ENCODE assay signal across 8 cellular contexts in the genomic region with DNA sequence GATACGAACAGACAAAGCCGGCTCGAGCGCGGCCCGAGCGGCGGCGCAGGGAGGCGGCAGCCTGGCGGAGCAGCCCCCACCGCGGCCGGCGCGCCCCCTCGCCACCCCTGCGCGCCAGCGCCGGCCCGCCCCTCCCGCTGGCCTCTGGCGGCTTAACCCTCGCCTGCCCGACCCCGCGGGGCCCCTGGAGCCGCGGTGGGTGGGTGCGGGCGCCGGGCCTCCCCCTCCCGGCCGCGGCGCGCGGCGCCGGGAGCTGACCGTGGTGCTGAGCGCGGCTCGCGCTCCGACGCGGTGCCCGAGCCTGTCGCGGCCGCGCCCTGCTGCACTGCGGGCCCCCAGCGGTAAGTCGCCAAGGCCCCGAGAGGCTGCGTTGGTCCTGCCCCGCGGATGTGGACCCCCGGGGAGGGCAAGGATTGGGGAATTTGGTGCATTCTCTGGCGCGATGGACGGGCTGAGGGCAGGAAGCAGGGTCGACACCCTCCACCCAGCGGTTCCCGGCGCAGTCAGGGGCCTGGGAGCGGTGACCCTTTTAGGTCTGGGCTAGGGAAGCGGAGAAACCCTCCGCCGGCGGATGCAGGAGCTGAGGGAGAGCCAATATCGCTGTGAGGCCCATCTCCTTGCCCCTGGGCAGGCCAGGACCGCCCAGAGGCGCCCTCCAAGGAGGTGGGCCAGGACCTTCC. TPM values are rescaled to one million over a fixed set of nuclear protein-coding genes. Genes with fewer than 3 reads are reported as not detected.
DNase-seq lines count a peak whose midpoint lies in the region; ATAC-seq and TF ChIP-seq lines count a peak whose summit lies in the region.

No MANE protein-coding gene starts in this region.

- no peak for TF ChIP-seq POLR2A in gastroesophageal sphincter (IDR thresholded peaks at IDR 0.05)

- H3K27ac Mint-ChIP-seq in activated CD8-positive, alpha-beta T cell treated with anti-CD3 and anti-CD28 coated beads for 36 hours = no peak overlapping the region

- H3K36me3 ChIP-seq in HAP-1 (replicated peaks) = no peaks in the 10 kb centered on the region
- H3K36me3 ChIP-seq in left ventricle myocardium inferior = no peaks in the 10 kb centered on the region
- H3K36me3 ChIP-seq in skeletal muscle satellite cell (ENCODE audit: insufficient read depth, low read length) = no peaks in the 10 kb centered on the region
- H3K36me3 ChIP-seq in gastroesophageal sphincter = no peaks in the 10 kb centered on the region

- H3K4me1 Mint-ChIP-seq in activated CD8-positive, alpha-beta T cell treated with anti-CD3 and anti-CD28 coated beads for 36 hours (ENCODE audit: low read depth) = no peaks in the 10 kb centered on the region

- POLR2A ChIA-PET in activated CD8-positive, alpha-beta T cell treated with anti-CD3 and anti-CD28 coated beads for 36 hours (lab: Charles Lee) = no interaction called here

- H3K9ac ChIP-seq in skeletal muscle satellite cell (ENCODE audit: low read depth, low read length) = no peak overlapping the region

- no peaks in the 10 kb centered on the region for H3K9me3 Mint-ChIP-seq in activated CD8-positive, alpha-beta T cell treated with anti-CD3 and anti-CD28 coated beads for 36 hours

- intact Hi-C loops in activated CD8-positive, alpha-beta T cell treated with anti-CD3 and anti-CD28 coated beads for 36 hours (cut with micrococcal nuclease) = no loop called here
- intact Hi-C loops in left ventricle myocardium inferior (cut with micrococcal nuclease) = no loop called here

- CTCF ChIA-PET in activated CD8-positive, alpha-beta T cell treated with anti-CD3 and anti-CD28 coated beads for 36 hours (lab: Charles Lee) = no interaction called here

- H3K27ac ChIP-seq in left ventricle myocardium inferior (replicated peaks) (no peak overlapping the region), gastroesophageal sphincter (no peak overlapping the region)

- peak; percentile 17 for DNase-seq in COLO829 (ENCODE audit: low spot score)
- DNase-seq in HAP-1 (ENCODE audit: low spot score in 2 of 2) = peak; percentile 18 to 63
- peak; percentile 8 for DNase-seq in activated CD8-positive, alpha-beta T cell treated with anti-CD3 and anti-CD28 coated beads for 36 hours
- no peak for DNase-seq in left ventricle myocardium inferior
- no peak for DNase-seq in SHP77 (lab: John Stamatoyannopoulos, UW)

- no peak for TF ChIP-seq EP300 in gastroesophageal sphincter (IDR thresholded peaks at IDR 0.05)

- in situ Hi-C loops in HAP-1 (cut with MboI; ENCODE audit: low sequenced_read_pairs) = no loop called here

- H3K4me3 Mint-ChIP-seq in activated CD8-positive, alpha-beta T cell treated with anti-CD3 and anti-CD28 coated beads for 36 hours = no peak overlapping the region

- peaks cover 28% of the 10 kb centered on the region for H3K27me3 ChIP-seq in HAP-1 (ENCODE audit: low read depth)
- peaks cover 95% of the 10 kb centered on the region for H3K27me3 ChIP-seq in left ventricle myocardium inferior (ENCODE audit: low read depth)
- peaks cover 15% of the 10 kb centered on the region for H3K27me3 ChIP-seq in skeletal muscle satellite cell (ENCODE audit: control insufficient read depth, insufficient read depth, low read length)
- H3K27me3 ChIP-seq in gastroesophageal sphincter = peaks cover 89% of the 10 kb centered on the region

- no peaks in the 10 kb centered on the region for H3K36me3 Mint-ChIP-seq in activated CD8-positive, alpha-beta T cell treated with anti-CD3 and anti-CD28 coated beads for 36 hours (ENCODE audit: low read depth)

- peak overlapping the region; percentile 20 for H3K4me2 ChIP-seq in skeletal muscle satellite cell (ENCODE audit: low read length)

- H3K9me3 ChIP-seq in HAP-1 = no peaks in the 10 kb centered on the region
- H3K9me3 ChIP-seq in left ventricle myocardium inferior (replicated peaks) = no peaks in the 10 kb centered on the region
- H3K9me3 ChIP-seq in skeletal muscle satellite cell (replicated peaks; ENCODE audit: low read length) = peaks cover 2% of the 10 kb centered on the region
- no peaks in the 10 kb centered on the region for H3K9me3 ChIP-seq in gastroesophageal sphincter

- no peaks in the 10 kb centered on the region for H3K4me1 ChIP-seq in HAP-1
- peaks cover 8% of the 10 kb centered on the region for H3K4me1 ChIP-seq in left ventricle myocardium inferior
- H3K4me1 ChIP-seq in skeletal muscle satellite cell (ENCODE audit: control insufficient read depth, insufficient read depth, low read length) = no peaks in the 10 kb centered on the region
- H3K4me1 ChIP-seq in gastroesophageal sphincter = peaks cover 0 to 13% (median 3%) of the 10 kb centered on the region in 3 donors

- 0% methylated on average over 1 of the region's 77 CpGs; no CpG with 5 or more reads in 1 of the 2 donors for WGBS in gastroesophageal sphincter (ENCODE audit: low coverage in 1 of 2), 2 donors

- peak overlapping the region; percentile 21 for H3K4me3 ChIP-seq in HAP-1
- H3K4me3 ChIP-seq in left ventricle myocardium inferior = peak overlapping the region; percentile 56
- no peak overlapping the region for H3K4me3 ChIP-seq in skeletal muscle satellite cell (ENCODE audit: low read length)
- peak overlapping the region in 1 of 2 donors; percentile 33 for H3K4me3 ChIP-seq in gastroesophageal sphincter

- peaks cover 39% of the 10 kb centered on the region for H3K27me3 Mint-ChIP-seq in activated CD8-positive, alpha-beta T cell treated with anti-CD3 and anti-CD28 coated beads for 36 hours

- TF ChIP-seq CTCF in activated CD8-positive, alpha-beta T cell treated with anti-CD3 and anti-CD28 coated beads for 36 hours (IDR thresholded peaks at IDR 0.05) = no peak
- TF ChIP-seq CTCF in left ventricle myocardium inferior (IDR thresholded peaks at IDR 0.05; ENCODE audit: borderline replicate concordance) = no peak
- TF ChIP-seq CTCF in gastroesophageal sphincter (IDR thresholded peaks at IDR 0.05) = no peak

- ATAC-seq in activated CD8-positive, alpha-beta T cell treated with anti-CD3 and anti-CD28 coated beads for 36 hours = peak; percentile 83
- ATAC-seq in HG02571 (IDR thresholded peaks at IDR 0.05; ENCODE audit: unreplicated experiment) = no peak
- ATAC-seq in gastroesophageal sphincter = no peak

RNA-seq across cellular contexts. Expression of a gene that starts 0.8 kb away (rescaled TPM):
- not detected for total RNA-seq in activated CD8-positive, alpha-beta T cell treated with anti-CD3 and anti-CD28 coated beads for 36 hours
- total RNA-seq in left ventricle myocardium inferior = not detected
- total RNA-seq in skeletal muscle satellite cell (2012; rRNA removed) = not detected in 2 replicates
- total RNA-seq in gastroesophageal sphincter = under 1 TPM in 1 of 4 donors, not detected in 3; 0.27 TPM

RNA-seq across cellular contexts. Expression of a gene that starts 27.3 kb away (rescaled TPM):
- not detected for total RNA-seq in activated CD8-positive, alpha-beta T cell treated with anti-CD3 and anti-CD28 coated beads for 36 hours
- total RNA-seq in left ventricle myocardium inferior (not detected), gastroesophageal sphincter (not detected)
- total RNA-seq in skeletal muscle satellite cell (2012; rRNA removed) = not detected in 2 replicates

Comparison
In these comparisons a context has a peak if more than half of its experiments do, and no peak if none do; other contexts are left out.
1. DNase-seq: peak in COLO829 (single experiment), HAP-1 (2 of 2) and activated CD8-positive, alpha-beta T cell treated with anti-CD3 and anti-CD28 coated beads for 36 hours (single experiment); none in left ventricle myocardium inferior (single experiment) and SHP77 (0 of 2).